22 cellular contexts compared by ENCODE assay signal in the genomic region with DNA sequence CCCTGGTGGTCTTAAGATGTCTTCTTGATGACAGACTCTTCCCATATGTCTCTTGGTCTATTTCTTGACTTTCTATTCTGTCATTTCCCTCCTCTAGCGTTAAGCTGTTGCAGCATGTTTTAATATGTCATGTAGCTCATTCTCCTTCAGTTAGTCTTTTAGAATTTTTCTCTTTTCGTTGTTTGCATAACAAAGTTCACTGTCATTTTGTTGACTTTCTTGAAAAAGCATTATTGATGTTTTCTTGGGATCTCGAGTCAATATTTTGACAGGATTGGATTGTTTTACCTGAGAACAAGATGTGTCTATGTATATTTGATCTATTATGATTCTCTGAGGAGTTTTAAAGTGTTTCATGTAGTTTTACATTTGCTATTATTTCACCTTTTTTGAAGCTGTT. TPM values are rescaled to one million over a fixed set of nuclear protein-coding genes. Genes with fewer than 3 reads are reported as not detected.
DNase-seq lines count a peak whose midpoint lies in the region; ATAC-seq, FAIRE-seq and TF ChIP-seq lines count a peak whose summit lies in the region.
"Had no signal": no experiment of that assay in that cellular context is flagged by ENCODE, and none has a peak within 500 bp of the region (broad histone marks: within the 10 kb centered on the region; RNA-seq: fewer than 3 reads in every experiment).

No MANE protein-coding gene starts in this region.

- H3K79me2 ChIP-seq in HepG2 (ENCODE audit: insufficient read depth, low read length) (peaks cover 98% of the 10 kb centered on the region), Karpas-422 (ENCODE audit: low read length) (no peaks in the 10 kb centered on the region)

- H4K20me1 ChIP-seq in HepG2 (ENCODE audit: insufficient read depth, low read length) = peaks cover 5% of the 10 kb centered on the region
- H4K20me1 ChIP-seq in Karpas-422 (ENCODE audit: insufficient read depth, low read depth, low read length) = no peaks in the 10 kb centered on the region

- H3K27ac Mint-ChIP-seq in dendritic cell treated with granulocyte-macrophage colony-stimulating factor and Interleukin-4, amounts not matched to agents 40 ng/mL and 50 ng/mL, for 4 days = peak overlapping the region; percentile 51
- H3K27ac Mint-ChIP-seq: CD8-positive, alpha-beta T cell had no signal

- peaks cover 31% of the 10 kb centered on the region for H3K4me1 Mint-ChIP-seq in dendritic cell treated with granulocyte-macrophage colony-stimulating factor and Interleukin-4, amounts not matched to agents 40 ng/mL and 50 ng/mL, for 4 days (ENCODE audit: low read depth)

- no peak for FAIRE-seq in HepG2 (lab: Jason Lieb, UNC)
- FAIRE-seq: GM12891, GM18507, K562 had no signal

- TF ChIP-seq POLR2A in HepG2 (IDR thresholded peaks at IDR 0.05; ENCODE audit: insufficient read depth in 1 of 2, low read depth in 2 of 2, low read length in 2 of 2) = no peak

- no peaks in the 10 kb centered on the region for H3K9me3 Mint-ChIP-seq in dendritic cell treated with granulocyte-macrophage colony-stimulating factor and Interleukin-4, amounts not matched to agents 40 ng/mL and 50 ng/mL, for 4 days

- in situ Hi-C loops in GM13976 (cut with MboI; ENCODE audit: low sequenced_read_pairs, unreplicated experiment) = no loop called here
- in situ Hi-C loops in HepG2 (cut with HindIII; ENCODE audit: extremely low pct_ligation_motif_present, low pct_unique_long_range_greater_than_20kb) = no loop called here

- no TSS peak for BruUV-seq in HepG2 (replicated peaks; lab: Mats Ljungman, UMichigan)

- no peaks in the 10 kb centered on the region for H3K9me2 ChIP-seq in Karpas-422 (replicated peaks; ENCODE audit: insufficient read depth, low read length)

- H3K4me3 Mint-ChIP-seq in dendritic cell treated with granulocyte-macrophage colony-stimulating factor and Interleukin-4, amounts not matched to agents 40 ng/mL and 50 ng/mL, for 4 days = no peak overlapping the region
- H3K4me3 Mint-ChIP-seq: CD8-positive, alpha-beta T cell had no signal

- TF ChIP-seq CTCF in GM13976 (IDR thresholded peaks at IDR 0.05; ENCODE audit: borderline replicate concordance, control extremely low read depth, extremely low read depth, insufficient read depth, missing control alignments) (peak; percentile 2), HepG2 (CRISPR knock-in tag; IDR thresholded peaks at IDR 0.05) (no peak)

- H3K9ac ChIP-seq in HepG2 (ENCODE audit: insufficient read depth, low read depth, low read length) (0 out of 2 replicates have a peak overlapping the region, but pooled peaks have one; percentile 27), Karpas-422 (ENCODE audit: low read length) (no peak overlapping the region)
- H3K9ac ChIP-seq: BLaER1, GM23248 had no signal

- H3K9me3 ChIP-seq in HepG2 (ENCODE audit: low read length) (peaks cover under 1% of the 10 kb centered on the region), Karpas-422 (ENCODE audit: low read length) (no peaks in the 10 kb centered on the region)

- peak overlapping the region; percentile 36; the same call in 1 of the 2 replicates for H3K4me2 ChIP-seq in HepG2 (ENCODE audit: low read depth, low read length)
- no peak overlapping the region for H3K4me2 ChIP-seq in Karpas-422 (ENCODE audit: low read depth, low read length, poor library complexity, severe bottlenecking)
- H3K4me2 ChIP-seq: BLaER1 had no signal

- no peaks in the 10 kb centered on the region for H3K27me3 Mint-ChIP-seq in dendritic cell treated with granulocyte-macrophage colony-stimulating factor and Interleukin-4, amounts not matched to agents 40 ng/mL and 50 ng/mL, for 4 days

- peak overlapping the region in 1 of 3 experiments; percentile 20; a peak in 1 of 6 replicates for H3K4me3 ChIP-seq in HepG2 (replicated peaks in 1 of 3; ENCODE audit: insufficient read depth in 1 of 3, low read depth in 2 of 3, low read length in 3 of 3)
- H3K4me3 ChIP-seq in Karpas-422 (ENCODE audit: low read length) = no peak overlapping the region
- H3K4me3 ChIP-seq: BLaER1, GM23248, HAP-1, K562 had no signal

- H3K36me3 ChIP-seq in HepG2 (replicated peaks in 1 of 2; ENCODE audit: control insufficient read depth in 1 of 2, insufficient read depth in 2 of 2, low read length in 2 of 2) (peaks cover 2 to 3% of the 10 kb centered on the region in 2 experiments; a peak in 1 of 5 replicates), Karpas-422 (ENCODE audit: insufficient read depth, low read length) (no peaks in the 10 kb centered on the region)
- H3K36me3 ChIP-seq: HAP-1 had no signal

- peaks cover 59% of the 10 kb centered on the region for H3K4me1 ChIP-seq in HepG2 (ENCODE audit: insufficient read depth, low read length)
- H3K4me1 ChIP-seq in Karpas-422 (ENCODE audit: low read length) = no peaks in the 10 kb centered on the region
- H3K4me1 ChIP-seq: BLaER1, HAP-1 had no signal

- intact Hi-C loops in dendritic cell treated with granulocyte-macrophage colony-stimulating factor and Interleukin-4, amounts not matched to agents 40 ng/mL and 50 ng/mL, for 4 days (cut with micrococcal nuclease) = no loop called here
- intact Hi-C loops in HepG2 (cut with micrococcal nuclease; ENCODE audit: unreplicated experiment) = loop anchor here (5.0 kb wide), 1 partner anchor 119 kb away; no protein-coding TSS in a partner anchor

- H3K36me3 Mint-ChIP-seq in dendritic cell treated with granulocyte-macrophage colony-stimulating factor and Interleukin-4, amounts not matched to agents 40 ng/mL and 50 ng/mL, for 4 days (ENCODE audit: low read depth) = peaks cover 2% of the 10 kb centered on the region
- H3K36me3 Mint-ChIP-seq: CD8-positive, alpha-beta T cell had no signal

- no peak for DNase-seq in GM13976 (ENCODE audit: low spot score)
- no peak for DNase-seq in HepG2 (ENCODE audit: low spot score)
- DNase-seq in retina = no peak
- DNase-seq in NCI-H748 (lab: John Stamatoyannopoulos, UW; ENCODE audit: unreplicated experiment) = no peak
- no peak for DNase-seq in Ammon's horn (ENCODE audit: low spot score)
- no peak for DNase-seq in Karpas-422
- DNase-seq: AML-193; Calu3; CD8-positive, alpha-beta T cell; DMS 273 treated with DMSO at 0.1 percent for 48 hours; DMS53; DND-41; EL; GM23248; IMR-90 had no signal

- H2AFZ ChIP-seq in HepG2 (ENCODE audit: low read length) (no peak overlapping the region), Karpas-422 (ENCODE audit: low read length) (no peak overlapping the region)
- H2AFZ ChIP-seq: GM23248 had no signal

- 0 out of 3 replicates have a peak, but pooled peaks have one; percentile 31 for ATAC-seq in HepG2
- ATAC-seq: CD8-positive, alpha-beta T cell; K562 had no signal

- H3K27ac ChIP-seq in HepG2 (ENCODE audit: extremely low read length, insufficient read depth, low read length) (peak overlapping the region; percentile 39), Karpas-422 (ENCODE audit: low read length) (no peak overlapping the region)
- H3K27ac ChIP-seq: BLaER1, GM23248, HL-60 had no signal

- H3K27me3 ChIP-seq in HepG2 (ENCODE audit: control insufficient read depth in 1 of 2, insufficient read depth in 2 of 2, low read length in 2 of 2) = no peaks in the 10 kb centered on the region
- no peaks in the 10 kb centered on the region for H3K27me3 ChIP-seq in Karpas-422 (ENCODE audit: low read length)
- H3K27me3 ChIP-seq: BLaER1 had no signal

- 7% methylated on average over 3 of the region's 3 CpGs for WGBS in HepG2 (ENCODE audit: low lambda C conversion rate)

- TF ChIP-seq EP300 in HepG2 (IDR thresholded peaks at IDR 0.05; ENCODE audit: low read depth in 2 of 2, low read length in 2 of 2) = peak in 1 of 2 experiments; percentile 33; a peak in 1 of 4 replicates
- no peak for TF ChIP-seq EP300 in HepG2 (CRISPR knock-in tag; IDR thresholded peaks at IDR 0.05; ENCODE audit: borderline replicate concordance)

- CTCF ChIA-PET in HepG2 (lab: Yijun Ruan, JAX; ENCODE audit: low intra/inter-chr PET ratio, low total read pairs) = no interaction called here

- POLR2A ChIA-PET in HepG2 (lab: Yijun Ruan, JAX) = interaction anchor here (1.0 to 1.9 kb wide), 5 partner anchors 19 to 63 kb away, joined by 3 to 8 read pairs (median 4); partner anchors contain the start of gene SOCS6

- TF ChIP-seq RAD21 in HepG2 (CRISPR knock-in tag; IDR thresholded peaks at IDR 0.05) = no peak

TF ChIP-seq in HepG2, 621 proteins besides CTCF, POLR2A, EP300 and RAD21 (continues in another document):
- TF ChIP-seq TFDP2 (CRISPR knock-in tag; IDR thresholded peaks at IDR 0.05) (no peak), MED1 (CRISPR knock-in tag; IDR thresholded peaks at IDR 0.05) (peak; percentile 52; the same call in 1 of the 2 replicates)

RNA-seq across cellular contexts. Expression of gene SOCS6, which starts 24.8 kb away (rescaled TPM):
- 38.3 and 49.0 TPM in 2 replicates for total RNA-seq in HepG2 (2016; rRNA removed; fragmentation: Illumina TruSeq; extraction: Trizol)
- 5.6 and 6.6 TPM in 2 replicates for total RNA-seq in HepG2 (2016; cell fraction: cytosol; rRNA removed; fragmentation: Illumina TruSeq; extraction: Trizol; ENCODE audit: low read depth)
- total RNA-seq in HepG2 (2016; cell fraction: insoluble cytoplasmic fraction; rRNA removed; fragmentation: Illumina TruSeq; extraction: Trizol) = 37.6 and 47.6 TPM in 2 replicates
- 27.3 and 28.4 TPM in 2 replicates for total RNA-seq in HepG2 (2016; cell fraction: membrane; rRNA removed; fragmentation: Illumina TruSeq; extraction: Trizol)
- 30.4 and 31.8 TPM in 2 replicates for total RNA-seq in HepG2 (2016; cell fraction: nucleus; rRNA removed; fragmentation: Illumina TruSeq; extraction: Trizol)
- 16.4 and 18.6 TPM in 2 replicates for polyA plus RNA-seq in HepG2 (2011; rRNA removed)
- 12.9 and 16.3 TPM in 2 replicates for polyA plus RNA-seq in HepG2 (2011; cell fraction: cytosol; rRNA removed)
- 11.7 and 13.4 TPM in 2 replicates for polyA plus RNA-seq in HepG2 (2011; cell fraction: nucleus; rRNA removed)
- 16.0 and 19.4 TPM in 2 replicates for polyA plus RNA-seq in HepG2 (2012)
- 3.9 and 4.2 TPM in 2 replicates for polyA plus RNA-seq in HepG2 (2016; cell fraction: cytosol; fragmentation: Illumina TruSeq; extraction: Trizol; ENCODE audit: low read depth)
- polyA plus RNA-seq in HepG2 (2016; cell fraction: insoluble cytoplasmic fraction; fragmentation: Illumina TruSeq; extraction: Trizol; ENCODE audit: low read depth) = 29.0 and 32.7 TPM in 2 replicates
- polyA plus RNA-seq in HepG2 (2016; cell fraction: membrane; fragmentation: Illumina TruSeq; extraction: Trizol; ENCODE audit: low read depth) = 13.0 and 13.4 TPM in 2 replicates
- polyA plus RNA-seq in HepG2 (2016; cell fraction: nucleus; fragmentation: Illumina TruSeq; extraction: Trizol; ENCODE audit: insufficient read depth, low read depth) = 29.4 and 30.4 TPM in 2 replicates
- 25.5 and 66.8 TPM in 2 replicates for polyA minus RNA-seq in HepG2 (2011; rRNA and poly(A)+ RNA removed; ENCODE audit: low replicate concordance)
- 23.0 and 28.6 TPM in 2 replicates for polyA minus RNA-seq in HepG2 (2011; cell fraction: cytosol; rRNA and poly(A)+ RNA removed)
- polyA minus RNA-seq in HepG2 (2011; cell fraction: nucleus; rRNA and poly(A)+ RNA removed) = 53.8 and 56.2 TPM in 2 replicates
- not detected in 2 replicates for total RNA-seq in Karpas-422 (2014; rRNA removed; shearing (Covaris generic); ENCODE audit: low replicate concordance)
